ENCODE assay signal across 24 cellular contexts in the genomic region with DNA sequence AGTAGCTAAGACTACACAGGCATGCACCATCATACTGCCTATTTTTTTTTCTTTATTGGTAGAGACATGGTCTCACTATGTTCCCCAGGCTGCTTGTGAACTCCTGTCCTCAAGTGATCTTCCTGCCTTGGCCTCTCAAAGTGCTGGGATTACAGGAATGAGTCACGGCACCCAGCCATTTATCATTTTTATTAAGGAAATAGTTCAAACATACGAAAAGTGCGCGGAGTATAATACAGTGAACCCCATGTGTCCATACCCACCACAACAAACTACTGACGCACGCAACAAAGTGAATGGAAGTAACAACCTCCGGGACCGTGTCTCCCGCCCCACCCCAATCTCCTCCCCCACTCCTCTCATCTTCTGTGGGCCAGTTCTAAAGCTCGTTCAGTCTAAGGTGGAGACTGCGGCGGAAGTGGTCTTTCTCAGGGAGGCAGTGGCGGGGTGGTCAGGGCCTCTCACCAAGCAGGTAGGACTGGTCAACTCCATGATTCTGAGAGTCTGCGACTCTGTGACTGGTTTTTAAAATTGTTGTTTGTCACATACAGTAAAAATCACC. TPM values are rescaled to one million over a fixed set of nuclear protein-coding genes. Genes with fewer than 3 reads are reported as not detected.
DNase-seq lines count a peak whose midpoint lies in the region; ATAC-seq and TF ChIP-seq lines count a peak whose summit lies in the region.
"Had no signal": no experiment of that assay in that cellular context is flagged by ENCODE, and none has a peak within 500 bp of the region (broad histone marks: within the 10 kb centered on the region; RNA-seq: fewer than 3 reads in every experiment).

No MANE protein-coding gene starts in this region.

- H3K27ac Mint-ChIP-seq in T-helper 17 cell: no peak overlapping the region
- H3K27ac Mint-ChIP-seq in natural killer cell treated with Interleukin-12 subunit alpha and Interleukin-12 subunit beta and Interleukin-15 and Interleukin-18, amount 100 ng/mL, for 72 hours: no peak overlapping the region
- H3K27ac Mint-ChIP-seq: activated CD8-positive, alpha-beta memory T cell treated with anti-CD3 and anti-CD28 coated beads, Interleukin-2, amount 10 ng/mL, durations not matched to agents 7 days and 5 days; activated naive CD8-positive, alpha-beta T cell treated with anti-CD3 and anti-CD28 coated beads, Interleukin-2, amount 10 ng/mL, durations not matched to agents 7 days and 5 days; activated T-helper 17 cell treated with anti-CD3 and anti-CD28 coated beads, Interleukin-2, amount 50 U/mL, for 72 hours; stimulated activated naive CD8-positive, alpha-beta T cell treated with anti-CD3 and anti-CD28 coated beads, Interleukin-15, Interleukin-2, amounts not matched to agents 100 ng/mL and 50 ng/mL, for 24 hours had no signal

- POLR2A ChIA-PET in HEK293 (lab: Yijun Ruan, JAX): no interaction called here

- H3K4me3 ChIP-seq in AG10803 (ENCODE audit: low read length): no peak overlapping the region
- H3K4me3 ChIP-seq in HEK293 (ENCODE audit: low read depth, low read length): no peak overlapping the region
- H3K4me3 ChIP-seq in SJCRH30: no peak overlapping the region
- H3K4me3 ChIP-seq: heart right ventricle, right lobe of liver, SJSA1 had no signal

- no peak for TF ChIP-seq CTCF in AG10803 (conservative IDR thresholded peaks at IDR 0.05; ENCODE audit: low read length)
- no peak for TF ChIP-seq CTCF in HEK293 (tag by site-specific recombination; IDR thresholded peaks at IDR 0.05)

- ATAC-seq in T-helper 17 cell: no peak
- ATAC-seq in natural killer cell treated with Interleukin-12 subunit alpha and Interleukin-12 subunit beta and Interleukin-15 and Interleukin-18, amount 100 ng/mL, for 72 hours: no peak
- ATAC-seq: activated CD8-positive, alpha-beta memory T cell treated with anti-CD3 and anti-CD28 coated beads, Interleukin-2, amount 10 ng/mL, durations not matched to agents 7 days and 5 days; activated T-helper 17 cell treated with anti-CD3 and anti-CD28 coated beads, Interleukin-2, amount 50 U/mL, for 72 hours; esophagus mucosa; heart right ventricle; right lobe of liver had no signal

- H3K27me3 ChIP-seq in SJCRH30: peaks cover 2% of the 10 kb centered on the region; the same call in 1 of the 2 replicates
- H3K27me3 ChIP-seq: right lobe of liver, SJSA1 had no signal

- CTCF ChIA-PET in HEK293 (lab: Yijun Ruan, JAX): interaction anchor here (1.2 to 3.9 kb wide), 4 partner anchors 72 to 184 kb away, joined by 3 to 19 read pairs (median 10); no protein-coding TSS in a partner anchor

- no peaks in the 10 kb centered on the region for H3K36me3 ChIP-seq in HEK293 (ENCODE audit: control insufficient read depth in 2 of 2, insufficient read depth in 1 of 2, low read length in 2 of 2)
- no peaks in the 10 kb centered on the region for H3K36me3 ChIP-seq in SJCRH30
- H3K36me3 ChIP-seq: heart right ventricle, right lobe of liver, SJSA1 had no signal

- DNase-seq in AG10803 (ENCODE audit: low read depth) (peak; percentile 70), T-helper 17 cell (no peak), iris pigment epithelial cell (ENCODE audit: low read depth) (peak; percentile 52), NAMALWA (ENCODE audit: low spot score) (no peak), dedifferentiated amniotic fluid mesenchymal stem cell (ENCODE audit: extremely low spot score) (no peak), SJCRH30 (no peak)
- no peak for DNase-seq in natural killer cell treated with Interleukin-12 subunit alpha and Interleukin-12 subunit beta and Interleukin-15 and Interleukin-18, amount 100 ng/mL, for 72 hours (ENCODE audit: low spot score)
- DNase-seq: activated CD4-positive, alpha-beta T cell treated with anti-CD3 and anti-CD28 coated beads for 1 hour; activated CD8-positive, alpha-beta memory T cell treated with anti-CD3 and anti-CD28 coated beads, Interleukin-2, amount 10 ng/mL, durations not matched to agents 7 days and 5 days; activated naive CD8-positive, alpha-beta T cell treated with anti-CD3 and anti-CD28 coated beads, Interleukin-2, amount 10 ng/mL, durations not matched to agents 7 days and 5 days; Caco-2; heart right ventricle; NCI-H1092 treated with DMSO at 0.1 percent for 48 hours; NCI-H2081 treated with DMSO at 0.1 percent for 48 hours; NCI-H510A treated with DMSO at 0.1 percent for 48 hours; right lobe of liver had no signal

- H3K4me1 ChIP-seq in HEK293 (ENCODE audit: control insufficient read depth, insufficient read depth, low read length) (no peaks in the 10 kb centered on the region), SJCRH30 (no peaks in the 10 kb centered on the region; the same call in 1 of the 2 replicates)
- H3K4me1 ChIP-seq: Caco-2 had no signal

- H3K4me3 Mint-ChIP-seq in T-helper 17 cell: peak overlapping the region; percentile 21
- H3K4me3 Mint-ChIP-seq in natural killer cell treated with Interleukin-12 subunit alpha and Interleukin-12 subunit beta and Interleukin-15 and Interleukin-18, amount 100 ng/mL, for 72 hours: no peak overlapping the region
- H3K4me3 Mint-ChIP-seq: activated CD8-positive, alpha-beta memory T cell treated with anti-CD3 and anti-CD28 coated beads, Interleukin-2, amount 10 ng/mL, durations not matched to agents 7 days and 5 days; activated naive CD8-positive, alpha-beta T cell treated with anti-CD3 and anti-CD28 coated beads, Interleukin-2, amount 10 ng/mL, durations not matched to agents 7 days and 5 days; activated T-helper 17 cell treated with anti-CD3 and anti-CD28 coated beads, Interleukin-2, amount 50 U/mL, for 72 hours; stimulated activated naive CD8-positive, alpha-beta T cell treated with anti-CD3 and anti-CD28 coated beads, Interleukin-15, Interleukin-2, amounts not matched to agents 100 ng/mL and 50 ng/mL, for 24 hours had no signal

- H3K27me3 Mint-ChIP-seq in T-helper 17 cell: peaks cover 18% of the 10 kb centered on the region
- H3K27me3 Mint-ChIP-seq in natural killer cell treated with Interleukin-12 subunit alpha and Interleukin-12 subunit beta and Interleukin-15 and Interleukin-18, amount 100 ng/mL, for 72 hours: peaks cover 0 to 5% of the 10 kb centered on the region in 2 donors

- H3K9me3 ChIP-seq in HEK293 (ENCODE audit: control insufficient read depth, insufficient read depth, low read depth, low read length) (no peaks in the 10 kb centered on the region), T-helper 17 cell (ENCODE audit: control insufficient read depth, low read length, poor library complexity, severe bottlenecking) (no peaks in the 10 kb centered on the region), SJCRH30 (replicated peaks) (no peaks in the 10 kb centered on the region)
- H3K9me3 ChIP-seq: Caco-2, heart right ventricle, right lobe of liver, SJSA1 had no signal

- H3K27ac ChIP-seq in HEK293 (ENCODE audit: extremely low read depth, low read depth, low read length): no peak overlapping the region
- H3K27ac ChIP-seq in SJCRH30: no peak overlapping the region
- H3K27ac ChIP-seq: heart right ventricle, right lobe of liver, SJSA1 had no signal

- H3K4me1 Mint-ChIP-seq in T-helper 17 cell: peaks cover 2% of the 10 kb centered on the region
- H3K4me1 Mint-ChIP-seq in natural killer cell treated with Interleukin-12 subunit alpha and Interleukin-12 subunit beta and Interleukin-15 and Interleukin-18, amount 100 ng/mL, for 72 hours (ENCODE audit: low read depth in 2 of 2): no peaks in the 10 kb centered on the region
- H3K4me1 Mint-ChIP-seq: activated T-helper 17 cell treated with anti-CD3 and anti-CD28 coated beads, Interleukin-2, amount 50 U/mL, for 72 hours had no signal

- H3K9me3 Mint-ChIP-seq in natural killer cell treated with Interleukin-12 subunit alpha and Interleukin-12 subunit beta and Interleukin-15 and Interleukin-18, amount 100 ng/mL, for 72 hours: no peaks in the 10 kb centered on the region
- H3K9me3 Mint-ChIP-seq: activated naive CD8-positive, alpha-beta T cell treated with anti-CD3 and anti-CD28 coated beads, Interleukin-2, amount 10 ng/mL, durations not matched to agents 7 days and 5 days; activated T-helper 17 cell treated with anti-CD3 and anti-CD28 coated beads, Interleukin-2, amount 50 U/mL, for 72 hours; stimulated activated naive CD8-positive, alpha-beta T cell treated with anti-CD3 and anti-CD28 coated beads, Interleukin-15, Interleukin-2, amounts not matched to agents 100 ng/mL and 50 ng/mL, for 24 hours had no signal

- H3K36me3 Mint-ChIP-seq in T-helper 17 cell (ENCODE audit: low read depth): peaks cover 2% of the 10 kb centered on the region
- H3K36me3 Mint-ChIP-seq in natural killer cell treated with Interleukin-12 subunit alpha and Interleukin-12 subunit beta and Interleukin-15 and Interleukin-18, amount 100 ng/mL, for 72 hours: no peaks in the 10 kb centered on the region
- H3K36me3 Mint-ChIP-seq: activated CD8-positive, alpha-beta memory T cell treated with anti-CD3 and anti-CD28 coated beads, Interleukin-2, amount 10 ng/mL, durations not matched to agents 7 days and 5 days; activated naive CD8-positive, alpha-beta T cell treated with anti-CD3 and anti-CD28 coated beads, Interleukin-2, amount 10 ng/mL, durations not matched to agents 7 days and 5 days had no signal

TF ChIP-seq in HEK293, 187 proteins besides CTCF, POLR2A, EP300 and RAD21 (continues in another document):
- TF ChIP-seq SP2 (tag by site-specific recombination; IDR thresholded peaks at IDR 0.05) (peak; percentile 60), ZSCAN4 (tag by site-specific recombination; IDR thresholded peaks at IDR 0.05) (no peak), TRIM28 (IDR thresholded peaks at IDR 0.05; ENCODE audit: borderline replicate concordance, low read length) (peak; percentile 36; the same call in 1 of the 2 replicates)
- TF ChIP-seq, protein P1, sequence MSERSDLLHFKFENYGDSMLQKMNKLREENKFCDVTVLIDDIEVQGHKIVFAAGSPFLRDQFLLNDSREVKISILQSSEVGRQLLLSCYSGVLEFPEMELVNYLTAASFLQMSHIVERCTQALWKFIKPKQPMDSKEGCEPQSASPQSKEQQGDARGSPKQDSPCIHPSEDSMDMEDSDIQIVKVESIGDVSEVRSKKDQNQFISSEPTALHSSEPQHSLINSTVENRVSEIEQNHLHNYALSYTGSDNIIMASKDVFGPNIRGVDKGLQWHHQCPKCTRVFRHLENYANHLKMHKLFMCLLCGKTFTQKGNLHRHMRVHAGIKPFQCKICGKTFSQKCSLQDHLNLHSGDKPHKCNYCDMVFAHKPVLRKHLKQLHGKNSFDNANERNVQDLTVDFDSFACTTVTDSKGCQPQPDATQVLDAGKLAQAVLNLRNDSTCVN (tag by site-specific recombination; optimal IDR thresholded peaks at IDR 0.05): peak; percentile 9

RNA-seq across cellular contexts. Expression of gene DNAJB8, which starts 42.1 kb away (rescaled TPM):
- not detected for total RNA-seq in T-helper 17 cell
- total RNA-seq in SJCRH30 (2014; rRNA removed; shearing (Covaris generic)): not detected in 2 replicates
- total RNA-seq in natural killer cell treated with Interleukin-12 subunit alpha and Interleukin-12 subunit beta and Interleukin-15 and Interleukin-18, amount 100 ng/mL, for 72 hours: not detected
- total RNA-seq: activated CD8-positive, alpha-beta memory T cell treated with anti-CD3 and anti-CD28 coated beads, Interleukin-2, amount 10 ng/mL, durations not matched to agents 7 days and 5 days; activated naive CD8-positive, alpha-beta T cell treated with anti-CD3 and anti-CD28 coated beads, Interleukin-2, amount 10 ng/mL, durations not matched to agents 7 days and 5 days; activated T-helper 17 cell treated with anti-CD3 and anti-CD28 coated beads, Interleukin-2, amount 50 U/mL, for 72 hours; bronchial epithelial cell; Caco-2; esophagus mucosa; heart right ventricle; lower leg skin; osteoblast; right lobe of liver; SJSA1 had no signal

Comparison
In these comparisons a context has a peak if more than half of its experiments do, and no peak if none do; other contexts are left out.
1. DNase-seq: peak in AG10803 (single experiment) and iris pigment epithelial cell (single experiment); none in T-helper 17 cell (0 of 3), NAMALWA (single experiment), dedifferentiated amniotic fluid mesenchymal stem cell (single experiment), SJCRH30 (0 of 2) and natural killer cell treated with Interleukin-12 subunit alpha and Interleukin-12 subunit beta and Interleukin-15 and Interleukin-18, amount 100 ng/mL, for 72 hours (single experiment).